10 cellular contexts compared by ENCODE assay signal in the genomic region with DNA sequence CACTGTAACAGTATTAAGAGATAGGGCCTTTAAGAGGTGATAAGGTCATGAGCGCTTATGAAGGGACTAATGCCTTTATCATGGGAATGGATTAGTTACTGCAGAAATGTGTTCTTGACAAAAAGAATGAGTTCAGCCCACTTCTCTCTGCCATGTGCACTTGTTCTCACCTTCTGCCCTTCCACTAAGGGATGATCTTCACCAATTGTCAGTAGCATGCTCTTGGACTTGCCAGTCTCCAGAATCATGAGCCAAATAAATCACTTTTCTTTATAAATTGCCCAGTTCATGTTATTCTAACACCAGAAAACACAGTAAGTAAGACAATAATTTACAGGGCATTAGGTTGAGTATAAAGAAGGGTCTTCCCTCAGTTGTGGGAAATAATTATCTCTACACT.
"Had no signal": no experiment of that assay in that cellular context is flagged by ENCODE, and none has a peak within 500 bp of the region (broad histone marks: within the 10 kb centered on the region; RNA-seq: fewer than 3 reads in every experiment).

No MANE protein-coding gene starts in this region.

- H2AFZ ChIP-seq: GM23248, GM23338 had no signal

- H3K9ac ChIP-seq: GM23248 had no signal

- FAIRE-seq: H1 had no signal

- H3K27ac ChIP-seq: GM23248 had no signal

- H3K4me2 ChIP-seq: GM23338 had no signal

- H3K36me3 ChIP-seq: HAP-1 had no signal

- H3K4me3 Mint-ChIP-seq: GM23338, H9, HFFc6 had no signal

- H3K27ac Mint-ChIP-seq: H9, HFFc6 had no signal

- ATAC-seq: GM23338, HCT116 had no signal

- H3K9me3 ChIP-seq: HAP-1 had no signal

- H3K4me3 ChIP-seq: GM23248, GM23338, HAP-1 had no signal

- DNase-seq: GM23248, GOT3, H7, H9, HCEC 1CT, HFFc6 had no signal

- H3K4me1 Mint-ChIP-seq: GM23338, H9 had no signal
